ENCODE assay signal across 14 cellular contexts in genomic region chr1:162670928-162671663, GRCh38. TPM values are rescaled to one million over a fixed set of nuclear protein-coding genes. Genes with fewer than 3 reads are reported as not detected.
A peak's percentile ranks its signal among the peaks of the same experiment; 100 is the strongest.
DNase-seq lines count a peak whose midpoint lies in the region; ATAC-seq, FAIRE-seq and TF ChIP-seq lines count a peak whose summit lies in the region.
"Had no signal": no experiment of that assay in that cellular context is flagged by ENCODE, and none has a peak within 500 bp of the region (broad histone marks: within the 10 kb centered on the region; RNA-seq: fewer than 3 reads in every experiment).

No MANE protein-coding gene starts in this region.

- peaks cover 33% of the 10 kb centered on the region for H3K4me1 ChIP-seq in astrocyte (ENCODE audit: insufficient read depth, low read length)
- H3K4me1 ChIP-seq in skeletal muscle satellite cell (ENCODE audit: control insufficient read depth, insufficient read depth, low read length), result peaks cover 56% of the 10 kb centered on the region

- intact Hi-C loops in left ventricle myocardium superior (cut with micrococcal nuclease), result no loop called here

- no peak overlapping the region for H3K4me3 ChIP-seq in astrocyte (ENCODE audit: insufficient read depth, low read depth, low read length)
- H3K4me3 ChIP-seq in skeletal muscle satellite cell (ENCODE audit: low read length), result no peak overlapping the region

- no peaks in the 10 kb centered on the region for H3K36me3 Mint-ChIP-seq in astrocyte (ENCODE audit: low read depth, unreplicated experiment)
- H3K36me3 Mint-ChIP-seq: stimulated activated memory B cell treated with anti-CD40 and anti-IgM and Interleukin-4, amounts not matched to agents 10 μg/mL and 1 μg/mL and 100 μg/mL, for 72 hours had no signal

- peak overlapping the region; percentile 21 for H3K4me2 ChIP-seq in astrocyte (ENCODE audit: low read length)
- peak overlapping the region; percentile 41 for H3K4me2 ChIP-seq in skeletal muscle satellite cell (ENCODE audit: low read length)

- no peak overlapping the region for H2AFZ ChIP-seq in astrocyte (ENCODE audit: low read depth, low read length)

- peaks cover 26% of the 10 kb centered on the region for H3K4me1 Mint-ChIP-seq in astrocyte (ENCODE audit: low read depth, unreplicated experiment)
- H3K4me1 Mint-ChIP-seq: central memory CD8-positive, alpha-beta T cell; stimulated activated memory B cell treated with anti-CD40 and anti-IgM and Interleukin-4, amounts not matched to agents 10 μg/mL and 1 μg/mL and 100 μg/mL, for 72 hours had no signal

- no peaks in the 10 kb centered on the region for H3K27me3 Mint-ChIP-seq in astrocyte (ENCODE audit: low read depth, unreplicated experiment)
- H3K27me3 Mint-ChIP-seq: stimulated activated memory B cell treated with anti-CD40 and anti-IgM and Interleukin-4, amounts not matched to agents 10 μg/mL and 1 μg/mL and 100 μg/mL, for 72 hours had no signal

- H3K9ac ChIP-seq in astrocyte (ENCODE audit: low read length), result no peak overlapping the region
- peak overlapping the region; percentile 51 for H3K9ac ChIP-seq in skeletal muscle satellite cell (ENCODE audit: low read depth, low read length)

- TF ChIP-seq CTCF in astrocyte (IDR thresholded peaks at IDR 0.05; ENCODE audit: insufficient read depth, low read depth, low read length), result no peak

- H3K27ac ChIP-seq in astrocyte (ENCODE audit: low read depth, low read length), result peak overlapping the region; percentile 47

- H3K4me3 Mint-ChIP-seq in astrocyte (ENCODE audit: unreplicated experiment), result no peak overlapping the region
- H3K4me3 Mint-ChIP-seq: central memory CD8-positive, alpha-beta T cell; stimulated activated memory B cell treated with anti-CD40 and anti-IgM and Interleukin-4, amounts not matched to agents 10 μg/mL and 1 μg/mL and 100 μg/mL, for 72 hours had no signal

- peak; percentile 66 for DNase-seq in GM04504 (ENCODE audit: low read depth)
- peak; percentile 77 for DNase-seq in astrocyte (ENCODE audit: low read depth)
- DNase-seq in left ventricle myocardium superior, result no peak
- no peak for DNase-seq in NCI-H1436 (lab: John Stamatoyannopoulos, UW)
- no peak for DNase-seq in cerebellar cortex (ENCODE audit: low spot score)
- no peak for DNase-seq in DMS79 (lab: John Stamatoyannopoulos, UW)
- DNase-seq: NCI-H187, OCI-M1 had no signal

- H3K9me3 ChIP-seq in astrocyte (ENCODE audit: insufficient read depth, low read depth, low read length) (no peaks in the 10 kb centered on the region), skeletal muscle satellite cell (replicated peaks; ENCODE audit: low read length) (no peaks in the 10 kb centered on the region)

- H3K36me3 ChIP-seq in astrocyte (ENCODE audit: insufficient read depth, low read length), result no peaks in the 10 kb centered on the region
- H3K36me3 ChIP-seq in skeletal muscle satellite cell (ENCODE audit: insufficient read depth, low read length), result no peaks in the 10 kb centered on the region

- H3K27ac Mint-ChIP-seq in astrocyte (ENCODE audit: unreplicated experiment), result no peak overlapping the region
- H3K27ac Mint-ChIP-seq: stimulated activated memory B cell treated with anti-CD40 and anti-IgM and Interleukin-4, amounts not matched to agents 10 μg/mL and 1 μg/mL and 100 μg/mL, for 72 hours had no signal

- peaks cover 13% of the 10 kb centered on the region for H4K20me1 ChIP-seq in astrocyte (ENCODE audit: insufficient read depth, low read length)

- H3K27me3 ChIP-seq in astrocyte (ENCODE audit: insufficient read depth, low read length) (no peaks in the 10 kb centered on the region), skeletal muscle satellite cell (ENCODE audit: control insufficient read depth, insufficient read depth, low read length) (no peaks in the 10 kb centered on the region)

- H3K9me3 Mint-ChIP-seq in astrocyte (ENCODE audit: unreplicated experiment), result no peaks in the 10 kb centered on the region
- H3K9me3 Mint-ChIP-seq: central memory CD8-positive, alpha-beta T cell; stimulated activated memory B cell treated with anti-CD40 and anti-IgM and Interleukin-4, amounts not matched to agents 10 μg/mL and 1 μg/mL and 100 μg/mL, for 72 hours had no signal

- peaks cover 26% of the 10 kb centered on the region for H3K79me2 ChIP-seq in astrocyte (ENCODE audit: insufficient read depth, low read length)

- ATAC-seq in left ventricle myocardium superior (peak; percentile 79), HG02852 (IDR thresholded peaks at IDR 0.05; ENCODE audit: unreplicated experiment) (no peak)
- ATAC-seq: stimulated activated memory B cell treated with anti-CD40 and anti-IgM and Interleukin-4, amounts not matched to agents 10 μg/mL and 1 μg/mL and 100 μg/mL, for 72 hours had no signal

- no peak for FAIRE-seq in astrocyte (lab: Jason Lieb, UNC)
- FAIRE-seq: GM12892, TTC549 had no signal

RNA-seq across cellular contexts. Expression of gene DDR2, which starts 38.8 kb away (rescaled TPM):
- total RNA-seq in astrocyte, result 15.3 and 23.2 TPM in 2 replicates
- total RNA-seq in left ventricle myocardium superior, result 26.1 TPM
- 165 and 169 TPM in 2 replicates for total RNA-seq in skeletal muscle satellite cell (2012; rRNA removed)

Comparison
In these comparisons a context has a peak if more than half of its experiments do, and no peak if none do; other contexts are left out.
1. DNase-seq: peak in GM04504 (single experiment) and astrocyte (single experiment); none in left ventricle myocardium superior (single experiment), NCI-H1436 (single experiment), cerebellar cortex (single experiment) and DMS79 (single experiment).